In genomic region chr14:90403065-90403464, GRCh38 we compare ENCODE assay signal across 20 cellular contexts. TPM values are rescaled to one million over a fixed set of nuclear protein-coding genes. Genes with fewer than 3 reads are reported as not detected.
DNase-seq lines count a peak whose midpoint lies in the region; ATAC-seq and TF ChIP-seq lines count a peak whose summit lies in the region.
"Had no signal": no experiment of that assay in that cellular context is flagged by ENCODE, and none has a peak within 500 bp of the region (broad histone marks: within the 10 kb centered on the region; RNA-seq: fewer than 3 reads in every experiment).

No MANE protein-coding gene starts in this region.

- POLR2A ChIA-PET in activated CD4-positive, alpha-beta memory T cell treated with anti-CD3 and anti-CD28 coated beads for 36 hours (lab: Charles Lee), result interaction anchor here (6.0 kb wide), 1 partner anchor 19 kb away, joined by 109 read pairs; no protein-coding TSS in a partner anchor
- POLR2A ChIA-PET in activated CD4-positive, alpha-beta memory T cell treated with anti-CD3 and anti-CD28 coated beads, Interleukin-2, amount 10 ng/mL, durations not matched to agents 7 days and 5 days (lab: Charles Lee), result interaction anchor here (1.5 to 18.9 kb wide), 2 partner anchors 20 to 92 kb away, joined by 4 to 733 read pairs; no protein-coding TSS in a partner anchor
- POLR2A ChIA-PET in activated CD8-positive, alpha-beta T cell treated with anti-CD3 and anti-CD28 coated beads, Interleukin-2, amount 10 ng/mL, durations not matched to agents 7 days and 5 days (lab: Charles Lee), result interaction anchor here (1.0 to 6.6 kb wide), 2 partner anchors 20 to 448 kb away, joined by 3 to 87 read pairs; partner anchors contain the start of gene TDP1

- peaks cover 68% of the 10 kb centered on the region for H3K36me3 Mint-ChIP-seq in activated CD4-positive, alpha-beta memory T cell treated with anti-CD3 and anti-CD28 coated beads for 36 hours
- peaks cover 95% of the 10 kb centered on the region for H3K36me3 Mint-ChIP-seq in activated CD4-positive, alpha-beta memory T cell treated with anti-CD3 and anti-CD28 coated beads, Interleukin-2, amount 10 ng/mL, durations not matched to agents 7 days and 5 days (ENCODE audit: low read depth)
- peaks cover 90% of the 10 kb centered on the region for H3K36me3 Mint-ChIP-seq in activated CD8-positive, alpha-beta T cell treated with anti-CD3 and anti-CD28 coated beads, Interleukin-2, amount 10 ng/mL, durations not matched to agents 7 days and 5 days (ENCODE audit: low read depth)
- peaks cover 100% of the 10 kb centered on the region for H3K36me3 Mint-ChIP-seq in stimulated activated effector memory CD8-positive, alpha-beta T cell treated with anti-CD3 and anti-CD28 coated beads, Interleukin-12 subunit alpha, Interleukin-12 subunit beta, amount 100 ng/mL, for 72 hours

- ATAC-seq in activated CD8-positive, alpha-beta T cell treated with anti-CD3 and anti-CD28 coated beads, Interleukin-2, amount 10 ng/mL, durations not matched to agents 7 days and 5 days, result no peak
- ATAC-seq in stimulated activated effector memory CD8-positive, alpha-beta T cell treated with anti-CD3 and anti-CD28 coated beads, Interleukin-12 subunit alpha, Interleukin-12 subunit beta, amount 100 ng/mL, for 72 hours, result no peak
- no peak for ATAC-seq in HG02852 (IDR thresholded peaks at IDR 0.05; ENCODE audit: unreplicated experiment)
- ATAC-seq: A549, foreskin keratinocyte had no signal

- peaks cover 36 to 74% (median 50%) of the 10 kb centered on the region in 3 donors for H3K36me3 ChIP-seq in esophagus squamous epithelium

- 79 to 87% methylated on average over 2 of the region's 2 CpGs for WGBS in esophagus squamous epithelium, 2 donors

- peaks cover 13 to 83% (median 43%) of the 10 kb centered on the region in 3 donors for H3K4me1 ChIP-seq in esophagus squamous epithelium

- H3K27me3 Mint-ChIP-seq in activated CD4-positive, alpha-beta memory T cell treated with anti-CD3 and anti-CD28 coated beads for 36 hours, result no peaks in the 10 kb centered on the region
- H3K27me3 Mint-ChIP-seq in activated CD4-positive, alpha-beta memory T cell treated with anti-CD3 and anti-CD28 coated beads, Interleukin-2, amount 10 ng/mL, durations not matched to agents 7 days and 5 days, result no peaks in the 10 kb centered on the region
- no peaks in the 10 kb centered on the region for H3K27me3 Mint-ChIP-seq in activated CD8-positive, alpha-beta T cell treated with anti-CD3 and anti-CD28 coated beads, Interleukin-2, amount 10 ng/mL, durations not matched to agents 7 days and 5 days (ENCODE audit: low read depth)
- H3K27me3 Mint-ChIP-seq: type B pancreatic cell had no signal

- H3K27me3 ChIP-seq in esophagus squamous epithelium, result no peaks in the 10 kb centered on the region
- H3K27me3 ChIP-seq: adrenal gland, foreskin keratinocyte had no signal

- no peak for DNase-seq in activated CD4-positive, alpha-beta memory T cell treated with anti-CD3 and anti-CD28 coated beads for 36 hours
- DNase-seq in activated CD4-positive, alpha-beta memory T cell treated with anti-CD3 and anti-CD28 coated beads, Interleukin-2, amount 10 ng/mL, durations not matched to agents 7 days and 5 days, result no peak
- no peak for DNase-seq in activated CD8-positive, alpha-beta T cell treated with anti-CD3 and anti-CD28 coated beads, Interleukin-2, amount 10 ng/mL, durations not matched to agents 7 days and 5 days
- DNase-seq in esophagus squamous epithelium (lab: John Stamatoyannopoulos, UW) (no peak), NCI-H69 (lab: John Stamatoyannopoulos, UW) (no peak)
- no peak for DNase-seq in stimulated activated effector memory CD8-positive, alpha-beta T cell treated with anti-CD3 and anti-CD28 coated beads, Interleukin-12 subunit alpha, Interleukin-12 subunit beta, amount 100 ng/mL, for 72 hours (ENCODE audit: low spot score in 2 of 2)
- no peak for DNase-seq in stimulated activated CD4-positive, alpha-beta T cell treated with anti-CD3 and anti-CD28 coated beads, Interleukin-2, amount 100 ng/mL, for 24 hours
- DNase-seq: activated CD4-positive, CD25-positive, alpha-beta regulatory T cell treated with anti-CD3 and anti-CD28 coated beads, Interleukin-2, amount 50 U/mL, for 72 hours; foreskin keratinocyte; H9; KBM-7; midbrain; NCI-H2081 treated with DMSO at 0.1 percent for 48 hours; nucleus accumbens; SIG-M5 had no signal

- H3K27ac ChIP-seq in esophagus squamous epithelium, result peak overlapping the region in 3 of 4 donors; percentile 45 to 99 (median 96)
- H3K27ac ChIP-seq: A549, foreskin keratinocyte, skin epidermis had no signal

- TF ChIP-seq POLR2A in esophagus squamous epithelium (IDR thresholded peaks at IDR 0.05), result no peak

- no peak overlapping the region for H3K4me3 ChIP-seq in esophagus squamous epithelium
- H3K4me3 ChIP-seq: A549, adrenal gland, skin epidermis had no signal

- no peak for TF ChIP-seq CTCF in esophagus squamous epithelium (IDR thresholded peaks at IDR 0.05)

- H3K4me1 Mint-ChIP-seq in activated CD4-positive, alpha-beta memory T cell treated with anti-CD3 and anti-CD28 coated beads for 36 hours (ENCODE audit: low read depth), result peaks cover 66% of the 10 kb centered on the region
- H3K4me1 Mint-ChIP-seq in activated CD4-positive, alpha-beta memory T cell treated with anti-CD3 and anti-CD28 coated beads, Interleukin-2, amount 10 ng/mL, durations not matched to agents 7 days and 5 days, result peaks cover 62% of the 10 kb centered on the region
- peaks cover 50% of the 10 kb centered on the region for H3K4me1 Mint-ChIP-seq in activated CD8-positive, alpha-beta T cell treated with anti-CD3 and anti-CD28 coated beads, Interleukin-2, amount 10 ng/mL, durations not matched to agents 7 days and 5 days (ENCODE audit: low read depth)
- H3K4me1 Mint-ChIP-seq in stimulated activated effector memory CD8-positive, alpha-beta T cell treated with anti-CD3 and anti-CD28 coated beads, Interleukin-12 subunit alpha, Interleukin-12 subunit beta, amount 100 ng/mL, for 72 hours, result peaks cover 80% of the 10 kb centered on the region

- peak overlapping the region; percentile 83 for H3K27ac Mint-ChIP-seq in activated CD4-positive, alpha-beta memory T cell treated with anti-CD3 and anti-CD28 coated beads for 36 hours
- no peak overlapping the region for H3K27ac Mint-ChIP-seq in activated CD4-positive, alpha-beta memory T cell treated with anti-CD3 and anti-CD28 coated beads, Interleukin-2, amount 10 ng/mL, durations not matched to agents 7 days and 5 days
- H3K27ac Mint-ChIP-seq in activated CD8-positive, alpha-beta T cell treated with anti-CD3 and anti-CD28 coated beads, Interleukin-2, amount 10 ng/mL, durations not matched to agents 7 days and 5 days, result peak overlapping the region; percentile 28
- peak overlapping the region; percentile 99 for H3K27ac Mint-ChIP-seq in stimulated activated effector memory CD8-positive, alpha-beta T cell treated with anti-CD3 and anti-CD28 coated beads, Interleukin-12 subunit alpha, Interleukin-12 subunit beta, amount 100 ng/mL, for 72 hours
- H3K27ac Mint-ChIP-seq: type B pancreatic cell had no signal

- H3K4me3 Mint-ChIP-seq in activated CD4-positive, alpha-beta memory T cell treated with anti-CD3 and anti-CD28 coated beads for 36 hours, result no peak overlapping the region
- H3K4me3 Mint-ChIP-seq in activated CD4-positive, alpha-beta memory T cell treated with anti-CD3 and anti-CD28 coated beads, Interleukin-2, amount 10 ng/mL, durations not matched to agents 7 days and 5 days, result no peak overlapping the region
- no peak overlapping the region for H3K4me3 Mint-ChIP-seq in activated CD8-positive, alpha-beta T cell treated with anti-CD3 and anti-CD28 coated beads, Interleukin-2, amount 10 ng/mL, durations not matched to agents 7 days and 5 days
- H3K4me3 Mint-ChIP-seq in stimulated activated effector memory CD8-positive, alpha-beta T cell treated with anti-CD3 and anti-CD28 coated beads, Interleukin-12 subunit alpha, Interleukin-12 subunit beta, amount 100 ng/mL, for 72 hours, result no peak overlapping the region
- H3K4me3 Mint-ChIP-seq: H9, type B pancreatic cell had no signal

- no peaks in the 10 kb centered on the region for H3K9me3 Mint-ChIP-seq in activated CD4-positive, alpha-beta memory T cell treated with anti-CD3 and anti-CD28 coated beads for 36 hours
- H3K9me3 Mint-ChIP-seq in activated CD4-positive, alpha-beta memory T cell treated with anti-CD3 and anti-CD28 coated beads, Interleukin-2, amount 10 ng/mL, durations not matched to agents 7 days and 5 days, result no peaks in the 10 kb centered on the region
- H3K9me3 Mint-ChIP-seq in activated CD8-positive, alpha-beta T cell treated with anti-CD3 and anti-CD28 coated beads, Interleukin-2, amount 10 ng/mL, durations not matched to agents 7 days and 5 days (ENCODE audit: insufficient read depth), result no peaks in the 10 kb centered on the region
- H3K9me3 Mint-ChIP-seq in stimulated activated effector memory CD8-positive, alpha-beta T cell treated with anti-CD3 and anti-CD28 coated beads, Interleukin-12 subunit alpha, Interleukin-12 subunit beta, amount 100 ng/mL, for 72 hours, result no peaks in the 10 kb centered on the region
- H3K9me3 Mint-ChIP-seq: H9, type B pancreatic cell had no signal

- no peaks in the 10 kb centered on the region for H3K9me3 ChIP-seq in esophagus squamous epithelium
- H3K9me3 ChIP-seq: A549, adrenal gland had no signal

- CTCF ChIA-PET in activated CD4-positive, alpha-beta memory T cell treated with anti-CD3 and anti-CD28 coated beads for 36 hours (lab: Charles Lee), result interaction anchor here (1.2 kb wide), 1 partner anchor 355 kb away, joined by 5 read pairs; no protein-coding TSS in a partner anchor
- CTCF ChIA-PET in activated CD4-positive, alpha-beta memory T cell treated with anti-CD3 and anti-CD28 coated beads, Interleukin-2, amount 10 ng/mL, durations not matched to agents 7 days and 5 days (lab: Charles Lee), result interaction anchor here (1.4 kb wide), 1 partner anchor 357 kb away, joined by 3 read pairs; no protein-coding TSS in a partner anchor
- CTCF ChIA-PET in activated CD8-positive, alpha-beta T cell treated with anti-CD3 and anti-CD28 coated beads, Interleukin-2, amount 10 ng/mL, durations not matched to agents 7 days and 5 days (lab: Charles Lee), result interaction anchor here (1.0 to 7.2 kb wide), 5 partner anchors 11 to 356 kb away, joined by 4 to 83 read pairs (median 5); no protein-coding TSS in a partner anchor

- intact Hi-C loops in activated CD4-positive, alpha-beta memory T cell treated with anti-CD3 and anti-CD28 coated beads for 36 hours (cut with micrococcal nuclease), result no loop called here
- intact Hi-C loops in esophagus squamous epithelium (cut with DNase I), result loop anchor here (10.0 kb wide), 1 partner anchor 112 kb away; no protein-coding TSS in a partner anchor

RNA-seq across cellular contexts. Expression of gene CALM1, which starts 6.2 kb away (rescaled TPM):
- 100 to 1,000 TPM; 725 to 733 TPM for total RNA-seq in activated CD4-positive, alpha-beta memory T cell treated with anti-CD3 and anti-CD28 coated beads for 36 hours
- total RNA-seq in activated CD4-positive, alpha-beta memory T cell treated with anti-CD3 and anti-CD28 coated beads, Interleukin-2, amount 10 ng/mL, durations not matched to agents 7 days and 5 days, result 100 to 1,000 TPM; 901 TPM
- total RNA-seq in activated CD8-positive, alpha-beta T cell treated with anti-CD3 and anti-CD28 coated beads, Interleukin-2, amount 10 ng/mL, durations not matched to agents 7 days and 5 days, result 100 to 1,000 TPM; 788 to 821 TPM
- total RNA-seq in esophagus squamous epithelium, result 100 to 1,000 TPM; 329 to 554 (median 426) TPM
